8 cellular contexts compared by ENCODE assay signal in genomic region chr9:25677301-25678146, GRCh38. TPM values are rescaled to one million over a fixed set of nuclear protein-coding genes. Genes with fewer than 3 reads are reported as not detected.
DNase-seq lines count a peak whose midpoint lies in the region; ATAC-seq lines count a peak whose summit lies in the region.

No MANE protein-coding gene starts in this region.

- no peaks in the 10 kb centered on the region for H3K36me3 Mint-ChIP-seq in stimulated activated naive B cell treated with anti-CD40 and anti-IgM and Interleukin-4, amounts not matched to agents 10 μg/mL and 1 μg/mL and 100 μg/mL, for 72 hours

- peak overlapping the region; percentile 68 to 79 for H3K9ac ChIP-seq in duodenal mucosa (ENCODE audit: low read depth in 1 of 2, low read length in 2 of 2)

- peaks cover 11 to 13% of the 10 kb centered on the region in 2 donors for H3K27me3 Mint-ChIP-seq in stimulated activated naive B cell treated with anti-CD40 and anti-IgM and Interleukin-4, amounts not matched to agents 10 μg/mL and 1 μg/mL and 100 μg/mL, for 72 hours

- H3K4me3 ChIP-seq in duodenal mucosa (ENCODE audit: low read depth in 1 of 2, low read length in 2 of 2): peak overlapping the region; percentile 68 to 87

- H3K9me3 Mint-ChIP-seq in stimulated activated naive B cell treated with anti-CD40 and anti-IgM and Interleukin-4, amounts not matched to agents 10 μg/mL and 1 μg/mL and 100 μg/mL, for 72 hours: no peaks in the 10 kb centered on the region

- H3K4me1 Mint-ChIP-seq in stimulated activated naive B cell treated with anti-CD40 and anti-IgM and Interleukin-4, amounts not matched to agents 10 μg/mL and 1 μg/mL and 100 μg/mL, for 72 hours: peaks cover 0 to 6% of the 10 kb centered on the region in 2 donors

- H3K9me3 ChIP-seq in duodenal mucosa (ENCODE audit: control insufficient read depth in 1 of 2, low read length in 2 of 2): no peaks in the 10 kb centered on the region

- no peaks in the 10 kb centered on the region for H3K27me3 ChIP-seq in duodenal mucosa (ENCODE audit: control insufficient read depth in 1 of 2, insufficient read depth in 2 of 2, low read length in 2 of 2)

- peaks cover 0 to 6% of the 10 kb centered on the region in 2 donors for H3K4me1 ChIP-seq in duodenal mucosa (ENCODE audit: control insufficient read depth in 1 of 2, insufficient read depth in 2 of 2, low read length in 2 of 2)

- peak overlapping the region; percentile 10 for H3K27ac Mint-ChIP-seq in stimulated activated naive B cell treated with anti-CD40 and anti-IgM and Interleukin-4, amounts not matched to agents 10 μg/mL and 1 μg/mL and 100 μg/mL, for 72 hours

- intact Hi-C loops in left colon (cut with DNase I, micrococcal nuclease): no loop called here

- no peaks in the 10 kb centered on the region for H3K36me3 ChIP-seq in duodenal mucosa (ENCODE audit: control insufficient read depth in 1 of 2, insufficient read depth in 2 of 2, low read length in 2 of 2)

- ATAC-seq in HG03571 (IDR thresholded peaks at IDR 0.05; ENCODE audit: unreplicated experiment) (peak; percentile 57), left colon (peak; percentile 95)
- ATAC-seq in stimulated activated naive B cell treated with anti-CD40 and anti-IgM and Interleukin-4, amounts not matched to agents 10 μg/mL and 1 μg/mL and 100 μg/mL, for 72 hours (replicated peaks): peak; percentile 78 to 83

- peak overlapping the region; percentile 92 for H3K27ac ChIP-seq in duodenal mucosa (ENCODE audit: low read depth, low read length)

- peak overlapping the region; percentile 76 to 81 for H3K4me3 Mint-ChIP-seq in stimulated activated naive B cell treated with anti-CD40 and anti-IgM and Interleukin-4, amounts not matched to agents 10 μg/mL and 1 μg/mL and 100 μg/mL, for 72 hours

- DNase-seq in activated T-cell treated with anti-CD3 and anti-CD28 coated beads for 48 hours (ENCODE audit: low read depth) (peak; percentile 1), SHP77 treated with DMSO at 0.1 percent for 48 hours (lab: John Stamatoyannopoulos, UW) (peak; percentile 18), left colon (peak; percentile 92 to 93), NCI-H187 treated with DMSO at 0.1 percent for 48 hours (lab: John Stamatoyannopoulos, UW) (no peak)
- no peak for DNase-seq in activated T-cell treated with anti-CD3 and anti-CD28 coated beads, Interleukin-2, amount 50 U/mL, for 1 hour
- peak; percentile 47 for DNase-seq in stimulated activated naive B cell treated with anti-CD40 and anti-IgM and Interleukin-4, amounts not matched to agents 10 μg/mL and 1 μg/mL and 100 μg/mL, for 72 hours

RNA-seq across cellular contexts. Expression of gene TUSC1, which starts 0.7 kb away (rescaled TPM):
- 10 to 100 TPM; 15.4 to 16.5 TPM for total RNA-seq in left colon

Comparison
In these comparisons a context has a peak if more than half of its experiments do, and no peak if none do; other contexts are left out.
1. DNase-seq: peak in activated T-cell treated with anti-CD3 and anti-CD28 coated beads for 48 hours (single experiment), SHP77 treated with DMSO at 0.1 percent for 48 hours (single experiment), left colon (2 of 2) and stimulated activated naive B cell treated with anti-CD40 and anti-IgM and Interleukin-4, amounts not matched to agents 10 μg/mL and 1 μg/mL and 100 μg/mL, for 72 hours (single experiment); none in activated T-cell treated with anti-CD3 and anti-CD28 coated beads, Interleukin-2, amount 50 U/mL, for 1 hour (single experiment) and NCI-H187 treated with DMSO at 0.1 percent for 48 hours (single experiment).
2. Peak in every context shown above with its lines, with median percentiles within 50 percentile points of each other: ATAC-seq.